ENCODE assay signal across 11 cellular contexts in the genomic region with DNA sequence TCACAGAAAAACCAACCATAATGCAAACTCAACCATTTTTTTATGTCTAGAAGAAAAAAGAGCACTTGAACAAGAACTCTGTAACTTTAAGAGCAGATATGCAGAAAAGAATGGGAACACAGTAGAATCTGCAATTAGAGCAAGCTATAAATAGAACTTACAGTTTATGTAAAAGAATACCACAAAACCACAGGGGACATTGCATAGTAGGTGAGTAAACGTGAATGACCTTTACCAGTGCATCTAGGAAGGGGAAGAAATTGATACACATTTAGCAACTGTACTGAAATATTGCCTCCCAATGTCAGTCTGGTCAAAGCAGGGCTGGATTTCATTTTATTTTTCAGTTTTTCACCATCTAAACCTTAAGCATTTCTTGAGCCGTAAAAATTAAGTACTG.
DNase-seq lines count a peak whose midpoint lies in the region; ATAC-seq and TF ChIP-seq lines count a peak whose summit lies in the region.
"Had no signal": no experiment of that assay in that cellular context is flagged by ENCODE, and none has a peak within 500 bp of the region (broad histone marks: within the 10 kb centered on the region; RNA-seq: fewer than 3 reads in every experiment).

No MANE protein-coding gene starts in this region.

- CTCF ChIA-PET in AG04449 (lab: Yijun Ruan, JAX): interaction anchor here (1.0 kb wide), 1 partner anchor 23 kb away, joined by 3 read pairs; no protein-coding TSS in a partner anchor

- POLR2A ChIA-PET in AG04449 (lab: Yijun Ruan, JAX): no interaction called here

- TF ChIP-seq CTCF in AG04449 (IDR thresholded peaks at IDR 0.05; ENCODE audit: insufficient read depth, low read length, missing control alignments): no peak
- no peak for TF ChIP-seq CTCF in astrocyte of the cerebellum (IDR thresholded peaks at IDR 0.05; ENCODE audit: low read depth, low read length, missing control alignments)

- ATAC-seq in GM18868 (IDR thresholded peaks at IDR 0.05; ENCODE audit: unreplicated experiment): peak; percentile 64
- no peak for ATAC-seq in HG03280 (IDR thresholded peaks at IDR 0.05; ENCODE audit: unreplicated experiment)

- no peak overlapping the region for H3K4me3 ChIP-seq in AG04449 (ENCODE audit: low read depth, low read length)
- H3K4me3 ChIP-seq in astrocyte of the cerebellum (ENCODE audit: low read depth, low read length): no peak overlapping the region

- DNase-seq in AG04449 (ENCODE audit: low read depth, low spot score): peak; percentile 31
- DNase-seq in LHCN-M2 (ENCODE audit: low read depth): peak; percentile 87
- peak; percentile 66 for DNase-seq in astrocyte of the cerebellum (ENCODE audit: low read depth)
- DNase-seq in COLO668 (lab: John Stamatoyannopoulos, UW; ENCODE audit: unreplicated experiment): no peak
- DNase-seq in NCI-H2029 treated with DMSO at 0.1 percent for 48 hours (lab: John Stamatoyannopoulos, UW): no peak
- DNase-seq in NCI-H774 (lab: John Stamatoyannopoulos, UW): no peak
- DNase-seq: CD8-positive, alpha-beta memory T cell; NCI-H1694 treated with DMSO at 0.1 percent for 48 hours; retina had no signal

- in situ Hi-C loops in astrocyte of the cerebellum (cut with HindIII; ENCODE audit: low sequenced_read_pairs): no loop called here

Comparison
In these comparisons a context has a peak if more than half of its experiments do, and no peak if none do; other contexts are left out.
1. DNase-seq: peak in AG04449 (single experiment), LHCN-M2 (single experiment) and astrocyte of the cerebellum (single experiment); none in COLO668 (single experiment), NCI-H2029 treated with DMSO at 0.1 percent for 48 hours (single experiment) and NCI-H774 (single experiment).